ENCODE assay signal across 1 cellular context in genomic region chr14:71594828-71595227, GRCh38.
TF ChIP-seq lines count a peak whose summit lies in the region.

No MANE protein-coding gene starts in this region.

TF ChIP-seq in IMR-90, 13 proteins besides CTCF, POLR2A, EP300 and RAD21:
- TF ChIP-seq MAZ (IDR thresholded peaks at IDR 0.05; ENCODE audit: borderline replicate concordance, low read depth, low read length) (no peak), MXI1 (IDR thresholded peaks at IDR 0.05; ENCODE audit: borderline replicate concordance, low read depth, low read length) (no peak), BHLHE40 (IDR thresholded peaks at IDR 0.05; ENCODE audit: low read depth, low read length) (no peak), CEBPB (IDR thresholded peaks at IDR 0.05; ENCODE audit: low read depth, low read length) (no peak), NFE2L2 (IDR thresholded peaks at IDR 0.05; ENCODE audit: low read depth, low read length) (no peak), USF2 (IDR thresholded peaks at IDR 0.05; ENCODE audit: low read depth, low read length) (no peak), MAFK (IDR thresholded peaks at IDR 0.05; ENCODE audit: low read depth, low read length) (no peak), SMC3 (IDR thresholded peaks at IDR 0.05; ENCODE audit: low read depth, low read length) (no peak), RCOR1 (IDR thresholded peaks at IDR 0.05; ENCODE audit: insufficient replicate concordance, low read length) (no peak), FOS (IDR thresholded peaks at IDR 0.05; ENCODE audit: low read depth, low read length) (no peak), CHD1 (IDR thresholded peaks at IDR 0.05; ENCODE audit: low read depth, low read length) (no peak), RFX5 (IDR thresholded peaks at IDR 0.05; ENCODE audit: low read depth, low read length) (no peak), ELK1 (IDR thresholded peaks at IDR 0.05; ENCODE audit: borderline replicate concordance, low read depth, low read length) (no peak)
TF ChIP-seq in IMR-90: peak in this region for 0.
